In genomic region chr6:22062807-22063408, GRCh38 we compare ENCODE assay signal across 8 cellular contexts.
DNase-seq lines count a peak whose midpoint lies in the region; ATAC-seq, FAIRE-seq and TF ChIP-seq lines count a peak whose summit lies in the region.

No MANE protein-coding gene starts in this region.

- no peaks in the 10 kb centered on the region for H3K36me3 ChIP-seq in psoas muscle (ENCODE audit: insufficient read depth in 1 of 2, low read depth in 1 of 2)

- 70 to 75% (median 70%) methylated on average over 21 of the region's 21 CpGs for WGBS in psoas muscle, 3 donors

- peak; percentile 75 for DNase-seq in NOMO-1 treated with dmso at 0.1 percent for 144 hours (lab: John Stamatoyannopoulos, UW; ENCODE audit: unreplicated experiment)
- DNase-seq in central memory CD8-positive, alpha-beta T cell (ENCODE audit: low spot score in 2 of 2): no peak
- DNase-seq in stimulated activated CD8-positive, alpha-beta memory T cell treated with anti-CD3 and anti-CD28 coated beads, Interleukin-12 subunit alpha, Interleukin-12 subunit beta, amount 100 ng/mL, for 1 hour (ENCODE audit: low read depth): peak; percentile 16
- no peak for DNase-seq in HTR-8/SVneo (ENCODE audit: insufficient read length, low spot score)
- no peak for DNase-seq in cerebellum (ENCODE audit: low spot score)
- DNase-seq in psoas muscle: no peak

- H3K4me1 Mint-ChIP-seq in central memory CD8-positive, alpha-beta T cell: no peaks in the 10 kb centered on the region

- peaks cover 9% of the 10 kb centered on the region for H3K9me3 Mint-ChIP-seq in central memory CD8-positive, alpha-beta T cell

- no peaks in the 10 kb centered on the region for H3K27me3 Mint-ChIP-seq in central memory CD8-positive, alpha-beta T cell

- H3K36me3 Mint-ChIP-seq in central memory CD8-positive, alpha-beta T cell (ENCODE audit: insufficient read depth): no peaks in the 10 kb centered on the region

- TF ChIP-seq CTCF in psoas muscle (IDR thresholded peaks at IDR 0.05): no peak

- ATAC-seq in GM18498 (IDR thresholded peaks at IDR 0.05; ENCODE audit: unreplicated experiment) (peak; percentile 81), GM21825 (IDR thresholded peaks at IDR 0.05; ENCODE audit: unreplicated experiment) (peak; percentile 79), psoas muscle (no peak)
- ATAC-seq in central memory CD8-positive, alpha-beta T cell (replicated peaks; ENCODE audit: extremely low read depth, poor library complexity, severe bottlenecking): peak; percentile 56

- no peak overlapping the region for H3K4me3 Mint-ChIP-seq in central memory CD8-positive, alpha-beta T cell

- intact Hi-C loops in psoas muscle (cut with DNase I): no loop called here

- FAIRE-seq in HTR-8/SVneo (lab: Jason Lieb, UNC): no peak

- H3K27ac ChIP-seq in psoas muscle: no peak overlapping the region

- no peaks in the 10 kb centered on the region for H3K27me3 ChIP-seq in psoas muscle (ENCODE audit: insufficient read depth in 3 of 3, low read length in 2 of 3)

- no peaks in the 10 kb centered on the region for H3K4me1 ChIP-seq in psoas muscle

- no peaks in the 10 kb centered on the region for H3K9me3 ChIP-seq in psoas muscle

- no peak overlapping the region for H3K4me3 ChIP-seq in psoas muscle

- no peak overlapping the region for H3K27ac Mint-ChIP-seq in central memory CD8-positive, alpha-beta T cell (ENCODE audit: low read depth)

Comparison
In these comparisons a context has a peak if more than half of its experiments do, and no peak if none do; other contexts are left out.
1. ATAC-seq: peak in GM18498 (single experiment), GM21825 (single experiment) and central memory CD8-positive, alpha-beta T cell (single experiment); none in psoas muscle (0 of 4).
2. DNase-seq: peak in NOMO-1 treated with dmso at 0.1 percent for 144 hours (single experiment) and stimulated activated CD8-positive, alpha-beta memory T cell treated with anti-CD3 and anti-CD28 coated beads, Interleukin-12 subunit alpha, Interleukin-12 subunit beta, amount 100 ng/mL, for 1 hour (single experiment); none in central memory CD8-positive, alpha-beta T cell (0 of 2), HTR-8/SVneo (single experiment), cerebellum (single experiment) and psoas muscle (0 of 2).